23 cellular contexts compared by ENCODE assay signal in the genomic region with DNA sequence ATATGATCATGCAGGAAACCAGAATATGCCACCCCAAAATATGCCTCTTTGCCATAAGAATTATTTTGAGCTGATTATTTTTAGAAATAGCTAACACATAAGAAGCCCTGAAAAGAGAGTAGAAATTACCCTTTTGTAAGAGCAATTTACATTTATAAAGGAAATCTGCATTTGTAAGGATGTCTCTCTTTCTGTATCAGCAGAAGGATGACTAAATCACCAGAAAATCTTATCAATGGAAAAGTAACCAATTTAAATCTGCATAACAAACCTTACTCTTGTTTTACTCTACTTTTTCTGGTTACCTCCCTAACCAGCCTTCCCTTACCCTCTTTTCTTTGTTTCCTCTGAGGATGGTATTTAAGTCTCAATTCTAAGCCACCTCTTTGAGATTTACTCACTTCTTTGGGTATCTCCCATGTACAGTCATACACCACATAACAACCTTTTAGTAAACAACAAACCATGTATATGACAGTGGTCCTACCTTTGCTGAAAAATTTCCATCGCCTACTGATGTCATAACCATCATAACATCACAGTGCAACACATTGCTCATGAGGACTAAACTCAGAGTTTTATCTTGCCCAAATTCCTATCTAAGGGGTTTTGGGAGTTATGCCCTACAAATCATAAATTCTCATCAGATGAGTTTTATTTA.
"Had no signal": no experiment of that assay in that cellular context is flagged by ENCODE, and none has a peak within 500 bp of the region (broad histone marks: within the 10 kb centered on the region; RNA-seq: fewer than 3 reads in every experiment).

No MANE protein-coding gene starts in this region.

- H3K27me3 ChIP-seq: gastrocnemius medialis, neural progenitor cell, right lobe of liver, testis, tibial artery had no signal

- H3K27ac ChIP-seq: epithelial cell of prostate, gastrocnemius medialis, neural progenitor cell, parathyroid adenoma, right lobe of liver, testis, tibial artery had no signal

- FAIRE-seq: kidney, small intestine had no signal

- H3K4me2 ChIP-seq: neural progenitor cell had no signal

- H3K27ac Mint-ChIP-seq: memory B cell; naive thymus-derived CD4-positive, alpha-beta T cell; nephron; neural progenitor cell; progenitor cell of endocrine pancreas; type B pancreatic cell had no signal

- H3K4me1 ChIP-seq: gastrocnemius medialis, neural progenitor cell, parathyroid adenoma, right lobe of liver, testis, tibial artery had no signal

- H3K27me3 Mint-ChIP-seq: memory B cell; naive thymus-derived CD4-positive, alpha-beta T cell; progenitor cell of endocrine pancreas; type B pancreatic cell had no signal

- H3K9me3 ChIP-seq: gastrocnemius medialis, right lobe of liver, testis, tibial artery had no signal

- DNase-seq: cortex of kidney; foreskin fibroblast; gastrocnemius medialis; head of caudate nucleus; kidney; naive thymus-derived CD4-positive, alpha-beta T cell; right lobe of liver; small intestine; stimulated activated CD4-positive, alpha-beta T cell treated with anti-CD3 and anti-CD28 coated beads, Interleukin-15, amount 100 ng/mL, for 24 hours; stimulated activated CD4-positive, alpha-beta T cell treated with anti-CD3 and anti-CD28 coated beads, Interleukin-4, amount 100 ng/mL, for 1 hour; stimulated activated CD8-positive, alpha-beta memory T cell treated with anti-CD3 and anti-CD28 coated beads, Interleukin-4, amount 100 ng/mL, for 48 hours; stimulated activated naive CD4-positive, alpha-beta T cell treated with Interleukin-2 at 50 U/mL for 16 hours; substantia nigra; testis; tibial artery had no signal

- H3K4me3 ChIP-seq: gastrocnemius medialis, lung, neural progenitor cell, right lobe of liver, testis, tibial artery had no signal

- H3K9ac ChIP-seq: neural progenitor cell, parathyroid adenoma had no signal

- H3K4me1 Mint-ChIP-seq: memory B cell; naive thymus-derived CD4-positive, alpha-beta T cell; neural progenitor cell had no signal

- H3K9me3 Mint-ChIP-seq: type B pancreatic cell had no signal

- H3K36me3 Mint-ChIP-seq: memory B cell; naive thymus-derived CD4-positive, alpha-beta T cell; neural progenitor cell; type B pancreatic cell had no signal

- H2AFZ ChIP-seq: neural progenitor cell, parathyroid adenoma had no signal

- H3K36me3 ChIP-seq: gastrocnemius medialis, neural progenitor cell, right lobe of liver, tibial artery had no signal

- H3K79me2 ChIP-seq: parathyroid adenoma had no signal

- H3K4me3 Mint-ChIP-seq: memory B cell; naive thymus-derived CD4-positive, alpha-beta T cell; nephron; neural progenitor cell; type B pancreatic cell had no signal
